In genomic region chr11:7665473-7666291, GRCh38 we compare ENCODE assay signal across 8 cellular contexts. TPM values are rescaled to one million over a fixed set of nuclear protein-coding genes. Genes with fewer than 3 reads are reported as not detected.
DNase-seq lines count a peak whose midpoint lies in the region; ATAC-seq, FAIRE-seq and TF ChIP-seq lines count a peak whose summit lies in the region.

No MANE protein-coding gene starts in this region.

- CTCF ChIA-PET in AG04449 (lab: Yijun Ruan, JAX): interaction anchor here (0.6 to 11.7 kb wide), 22 partner anchors 8 to 1203 kb away, joined by 3 to 185 read pairs (median 4); partner anchors contain the start of genes CYB5R2, EIF3F and PPFIBP2

- FAIRE-seq in GM18507 (lab: Jason Lieb, UNC): peak; percentile 89

- H3K4me1 Mint-ChIP-seq in central memory CD8-positive, alpha-beta T cell: peaks cover 4% of the 10 kb centered on the region

- TF ChIP-seq CTCF in AG04449 (IDR thresholded peaks at IDR 0.05; ENCODE audit: insufficient read depth, low read length, missing control alignments): peak; percentile 86

- DNase-seq in AG04449 (ENCODE audit: low read depth, low spot score) (no peak), GM18507 (ENCODE audit: extremely low spot score, insufficient read length, low read depth) (peak; percentile 79), NCI-H187 treated with DMSO at 0.1 percent for 48 hours (lab: John Stamatoyannopoulos, UW) (peak; percentile 50), left lobe of liver (ENCODE audit: low spot score) (peak; percentile 85)
- DNase-seq in activated CD4-positive, CD25-positive, alpha-beta regulatory T cell (lab: John Stamatoyannopoulos, UW): peak; percentile 19 to 36 (median 25)
- DNase-seq in central memory CD8-positive, alpha-beta T cell (ENCODE audit: low spot score in 2 of 2): peak; percentile 42 to 57
- peak; percentile 20 to 52 (median 39) for DNase-seq in stimulated activated CD4-positive, alpha-beta T cell treated with anti-CD3 and anti-CD28 coated beads, TNF-alpha, amount 100 ng/mL, for 4 hours (ENCODE audit: low read depth in 3 of 3)

- H3K36me3 Mint-ChIP-seq in central memory CD8-positive, alpha-beta T cell (ENCODE audit: insufficient read depth): no peaks in the 10 kb centered on the region

- no peak overlapping the region for H3K4me3 Mint-ChIP-seq in central memory CD8-positive, alpha-beta T cell

- H3K4me3 ChIP-seq in AG04449 (ENCODE audit: low read depth, low read length): no peak overlapping the region

- peak; percentile 99 for ATAC-seq in HG02885 (IDR thresholded peaks at IDR 0.05; ENCODE audit: poor library complexity, unreplicated experiment)
- peak; percentile 83 for ATAC-seq in central memory CD8-positive, alpha-beta T cell (replicated peaks; ENCODE audit: extremely low read depth, poor library complexity, severe bottlenecking)
- peak; percentile 100 for ATAC-seq in left lobe of liver

- POLR2A ChIA-PET in AG04449 (lab: Yijun Ruan, JAX): no interaction called here

- H3K27me3 Mint-ChIP-seq in central memory CD8-positive, alpha-beta T cell: peaks cover 5% of the 10 kb centered on the region

- no peaks in the 10 kb centered on the region for H3K9me3 Mint-ChIP-seq in central memory CD8-positive, alpha-beta T cell

- no peak overlapping the region for H3K27ac Mint-ChIP-seq in central memory CD8-positive, alpha-beta T cell (ENCODE audit: low read depth)

RNA-seq across cellular contexts. Expression of gene CYB5R2, which starts 7.6 kb away (rescaled TPM):
- total RNA-seq in left lobe of liver: 2.8 TPM

RNA-seq across cellular contexts. Expression of gene OVCH2, which starts 40.6 kb away (rescaled TPM):
- not detected for total RNA-seq in left lobe of liver
